ENCODE assay signal across 1 cellular context in the genomic region with DNA sequence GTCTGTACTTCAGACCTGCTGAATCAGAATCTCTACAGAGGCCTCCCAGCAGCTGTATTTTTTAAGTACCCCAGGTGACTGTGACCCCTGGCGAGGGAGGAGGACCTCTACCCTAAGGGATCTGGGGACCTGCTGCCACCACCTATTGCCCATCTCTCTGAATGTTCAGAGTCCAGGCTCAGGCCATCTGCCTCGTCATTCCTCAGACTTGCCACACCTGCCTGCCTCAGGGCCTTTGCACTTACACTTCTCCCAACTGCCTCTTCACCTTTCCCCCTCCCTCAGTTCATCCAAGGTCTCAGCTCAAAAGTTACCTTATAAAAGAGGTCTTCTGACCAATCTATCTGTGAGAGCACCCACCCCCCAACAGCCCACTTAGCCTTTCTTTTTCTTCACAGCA.
A peak's percentile ranks its signal among the peaks of the same experiment; 100 is the strongest.
TF ChIP-seq lines count a peak whose summit lies in the region.

No MANE protein-coding gene starts in this region.

TF ChIP-seq in HepG2, 621 proteins besides CTCF, POLR2A, EP300 and RAD21:
- TF ChIP-seq, protein P1, sequence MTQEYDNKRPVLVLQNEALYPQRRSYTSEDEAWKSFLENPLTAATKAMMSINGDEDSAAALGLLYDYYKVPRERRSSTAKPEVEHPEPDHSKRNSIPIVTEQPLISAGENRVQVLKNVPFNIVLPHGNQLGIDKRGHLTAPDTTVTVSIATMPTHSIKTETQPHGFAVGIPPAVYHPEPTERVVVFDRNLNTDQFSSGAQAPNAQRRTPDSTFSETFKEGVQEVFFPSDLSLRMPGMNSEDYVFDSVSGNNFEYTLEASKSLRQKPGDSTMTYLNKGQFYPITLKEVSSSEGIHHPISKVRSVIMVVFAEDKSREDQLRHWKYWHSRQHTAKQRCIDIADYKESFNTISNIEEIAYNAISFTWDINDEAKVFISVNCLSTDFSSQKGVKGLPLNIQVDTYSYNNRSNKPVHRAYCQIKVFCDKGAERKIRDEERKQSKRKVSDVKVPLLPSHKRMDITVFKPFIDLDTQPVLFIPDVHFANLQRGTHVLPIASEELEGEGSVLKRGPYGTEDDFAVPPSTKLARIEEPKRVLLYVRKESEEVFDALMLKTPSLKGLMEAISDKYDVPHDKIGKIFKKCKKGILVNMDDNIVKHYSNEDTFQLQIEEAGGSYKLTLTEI (CRISPR knock-in tag; conservative IDR thresholded peaks at IDR 0.05): no peak
- TF ChIP-seq ZNF672 (CRISPR knock-in tag; IDR thresholded peaks at IDR 0.05) (no peak), MED8 (CRISPR knock-in tag; IDR thresholded peaks at IDR 0.05; ENCODE audit: insufficient replicate concordance) (no peak), CBX1 (IDR thresholded peaks at IDR 0.05; ENCODE audit: low read depth) (no peak), ZNF781 (CRISPR knock-in tag; IDR thresholded peaks at IDR 0.05; ENCODE audit: borderline replicate concordance, not compliant biosample characterization) (no peak), POLR2AphosphoS5 (IDR thresholded peaks at IDR 0.05; ENCODE audit: low read depth, low read length) (no peak), ZMYM3 (CRISPR knock-in tag; IDR thresholded peaks at IDR 0.05) (peak; percentile 84), ZNF556 (CRISPR knock-in tag; IDR thresholded peaks at IDR 0.05; ENCODE audit: borderline replicate concordance) (no peak), RBM22 (optimal IDR thresholded peaks at IDR 0.05; ENCODE audit: low read length) (peak; percentile 33)
- TF ChIP-seq, protein P2, sequence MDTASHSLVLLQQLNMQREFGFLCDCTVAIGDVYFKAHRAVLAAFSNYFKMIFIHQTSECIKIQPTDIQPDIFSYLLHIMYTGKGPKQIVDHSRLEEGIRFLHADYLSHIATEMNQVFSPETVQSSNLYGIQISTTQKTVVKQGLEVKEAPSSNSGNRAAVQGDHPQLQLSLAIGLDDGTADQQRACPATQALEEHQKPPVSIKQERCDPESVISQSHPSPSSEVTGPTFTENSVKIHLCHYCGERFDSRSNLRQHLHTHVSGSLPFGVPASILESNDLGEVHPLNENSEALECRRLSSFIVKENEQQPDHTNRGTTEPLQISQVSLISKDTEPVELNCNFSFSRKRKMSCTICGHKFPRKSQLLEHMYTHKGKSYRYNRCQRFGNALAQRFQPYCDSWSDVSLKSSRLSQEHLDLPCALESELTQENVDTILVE (CRISPR knock-in tag; IDR thresholded peaks at IDR 0.05): no peak
- TF ChIP-seq, protein P3, sequence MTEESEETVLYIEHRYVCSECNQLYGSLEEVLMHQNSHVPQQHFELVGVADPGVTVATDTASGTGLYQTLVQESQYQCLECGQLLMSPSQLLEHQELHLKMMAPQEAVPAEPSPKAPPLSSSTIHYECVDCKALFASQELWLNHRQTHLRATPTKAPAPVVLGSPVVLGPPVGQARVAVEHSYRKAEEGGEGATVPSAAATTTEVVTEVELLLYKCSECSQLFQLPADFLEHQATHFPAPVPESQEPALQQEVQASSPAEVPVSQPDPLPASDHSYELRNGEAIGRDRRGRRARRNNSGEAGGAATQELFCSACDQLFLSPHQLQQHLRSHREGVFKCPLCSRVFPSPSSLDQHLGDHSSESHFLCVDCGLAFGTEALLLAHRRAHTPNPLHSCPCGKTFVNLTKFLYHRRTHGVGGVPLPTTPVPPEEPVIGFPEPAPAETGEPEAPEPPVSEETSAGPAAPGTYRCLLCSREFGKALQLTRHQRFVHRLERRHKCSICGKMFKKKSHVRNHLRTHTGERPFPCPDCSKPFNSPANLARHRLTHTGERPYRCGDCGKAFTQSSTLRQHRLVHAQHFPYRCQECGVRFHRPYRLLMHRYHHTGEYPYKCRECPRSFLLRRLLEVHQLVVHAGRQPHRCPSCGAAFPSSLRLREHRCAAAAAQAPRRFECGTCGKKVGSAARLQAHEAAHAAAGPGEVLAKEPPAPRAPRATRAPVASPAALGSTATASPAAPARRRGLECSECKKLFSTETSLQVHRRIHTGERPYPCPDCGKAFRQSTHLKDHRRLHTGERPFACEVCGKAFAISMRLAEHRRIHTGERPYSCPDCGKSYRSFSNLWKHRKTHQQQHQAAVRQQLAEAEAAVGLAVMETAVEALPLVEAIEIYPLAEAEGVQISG (CRISPR knock-in tag; IDR thresholded peaks at IDR 0.05): no peak
